9 cellular contexts compared by ENCODE assay signal in the genomic region with DNA sequence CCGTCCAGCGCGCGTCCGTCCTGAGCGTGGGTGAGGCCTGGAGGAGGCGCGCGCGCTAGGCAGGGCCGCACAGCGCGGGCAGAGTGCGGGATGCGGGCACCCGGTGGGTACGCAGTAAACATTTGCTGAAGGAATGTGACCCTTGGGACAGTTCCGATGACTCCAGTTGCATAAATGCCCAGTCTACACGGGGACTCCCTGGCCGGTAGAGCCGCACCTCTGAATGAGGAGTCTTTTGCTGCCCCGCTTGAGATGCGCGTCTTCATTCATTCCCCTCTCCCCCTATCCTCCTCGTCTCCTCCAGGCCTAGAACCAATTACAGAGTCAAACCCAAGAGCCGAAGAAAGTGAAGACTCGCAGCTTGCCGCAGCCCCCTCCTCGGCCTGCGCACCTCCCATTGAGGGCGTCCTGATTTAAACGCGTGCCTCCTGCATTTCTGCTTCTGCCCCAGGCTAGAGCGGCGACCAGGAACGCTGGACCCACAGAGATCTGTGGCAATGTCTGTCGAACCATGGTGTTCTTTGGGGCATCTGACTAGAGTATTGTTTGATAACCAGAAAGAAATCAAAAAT. TPM values are rescaled to one million over a fixed set of nuclear protein-coding genes. Genes with fewer than 3 reads are reported as not detected.
DNase-seq lines count a peak whose midpoint lies in the region; ATAC-seq, FAIRE-seq and TF ChIP-seq lines count a peak whose summit lies in the region.
"Had no signal": no experiment of that assay in that cellular context is flagged by ENCODE, and none has a peak within 500 bp of the region (broad histone marks: within the 10 kb centered on the region; RNA-seq: fewer than 3 reads in every experiment).

No MANE protein-coding gene starts in this region.

- H2BK5ac ChIP-seq in neuronal stem cell (ENCODE audit: low read length), result no peak overlapping the region

- H3K27me3 ChIP-seq in GM23248 (replicated peaks; ENCODE audit: insufficient read depth), result no peaks in the 10 kb centered on the region
- no peaks in the 10 kb centered on the region for H3K27me3 ChIP-seq in PC-3 (ENCODE audit: low read length)
- no peaks in the 10 kb centered on the region for H3K27me3 ChIP-seq in neuronal stem cell (ENCODE audit: control insufficient read depth in 3 of 3, insufficient read depth in 3 of 3, low read depth in 1 of 3, low read length in 3 of 3)

- DNase-seq in GM12892 (ENCODE audit: insufficient read length), result no peak
- DNase-seq in GM23248, result peak; percentile 27
- no peak for DNase-seq in PC-3
- DNase-seq in neuronal stem cell (ENCODE audit: low spot score), result no peak
- DNase-seq in activated effector memory CD4-positive, alpha-beta T cell treated with anti-CD3 and anti-CD28 coated beads, Interleukin-2, amount 50 U/mL, for 16 hours, result no peak
- DNase-seq in DMS 273 treated with DMSO at 0.1 percent for 48 hours (lab: John Stamatoyannopoulos, UW), result no peak
- no peak for DNase-seq in A172 (ENCODE audit: low spot score)

- no peaks in the 10 kb centered on the region for H3K9me2 ChIP-seq in GM23248 (ENCODE audit: insufficient read depth)
- no peaks in the 10 kb centered on the region for H3K9me2 ChIP-seq in PC-3 (replicated peaks; ENCODE audit: low read length)

- no peaks in the 10 kb centered on the region for H3K36me3 ChIP-seq in GM23248 (ENCODE audit: low read depth)
- H3K36me3 ChIP-seq in PC-3 (ENCODE audit: low read depth, low read length), result no peaks in the 10 kb centered on the region
- H3K36me3 ChIP-seq in neuronal stem cell (replicated peaks in 1 of 2; ENCODE audit: control insufficient read depth in 2 of 2, insufficient read depth in 2 of 2, low read length in 2 of 2), result peaks cover 14 to 29% of the 10 kb centered on the region in 2 donors

- ATAC-seq in PC-3, result peak; percentile 27
- ATAC-seq in esophagus mucosa, result peak; percentile 48

- CTCF ChIA-PET in PC-3 (lab: Charles Lee), result interaction anchor here (0.6 kb wide), 1 partner anchor 36 kb away, joined by 3 read pairs; no protein-coding TSS in a partner anchor

- H3K79me1 ChIP-seq in neuronal stem cell (ENCODE audit: low read depth, low read length), result peaks cover 4% of the 10 kb centered on the region

- H2AK5ac ChIP-seq in neuronal stem cell (ENCODE audit: low read depth, low read length), result peak overlapping the region; percentile 1

- H4K20me1 ChIP-seq in GM23248 (ENCODE audit: insufficient read depth), result no peaks in the 10 kb centered on the region
- H4K20me1 ChIP-seq in PC-3 (ENCODE audit: low read length), result no peaks in the 10 kb centered on the region

- BruUV-seq in PC-3 (replicated peaks; lab: Mats Ljungman, UMichigan), result TSS peak; percentile 72

- no peak overlapping the region for H3K4ac ChIP-seq in neuronal stem cell (ENCODE audit: low read length)

- no peak overlapping the region for H2BK120ac ChIP-seq in neuronal stem cell (ENCODE audit: low read depth, low read length)

- intact Hi-C loops in PC-3 (cut with micrococcal nuclease), result loop anchor here (2.0 to 5.0 kb wide), 2 partner anchors 51 to 109 kb away; no protein-coding TSS in a partner anchor

- H3K4me2 ChIP-seq in GM23248 (ENCODE audit: unreplicated experiment) (peak overlapping the region; percentile 84), PC-3 (ENCODE audit: low read length) (peak overlapping the region; percentile 92), neuronal stem cell (ENCODE audit: insufficient read depth, low read length, poor library complexity, severe bottlenecking) (peak overlapping the region; percentile 92)

- peak overlapping the region; percentile 85 for H3K4me3 ChIP-seq in GM23248
- peak overlapping the region; percentile 77 for H3K4me3 ChIP-seq in PC-3 (ENCODE audit: low read length)
- peak overlapping the region; percentile 86 to 93 for H3K4me3 ChIP-seq in neuronal stem cell (ENCODE audit: low read length in 2 of 2)

- H2BK15ac ChIP-seq in neuronal stem cell (ENCODE audit: low read length), result no peak overlapping the region

- WGBS in GM23248 (ENCODE audit: low coverage in 1 of 2, low lambda C conversion rate in 2 of 2, missing lambda C conversion rate in 2 of 2), 2 experiments, result 5% methylated on average over 30 to 37 of the region's 37 CpGs
- WGBS in neuronal stem cell (ENCODE audit: extremely low coverage in 2 of 2, insufficient read length in 2 of 2, insufficient replicate concordance in 1 of 2), 2 donors, result no CpG with 5 or more reads among the region's 37 CpGs

- POLR2A ChIA-PET in PC-3 (lab: Charles Lee; ENCODE audit: unreplicated experiment), result interaction anchor here (0.6 kb wide), 1 partner anchor 58 kb away, joined by 3 read pairs; a partner anchor contains a TSS

- H3K79me2 ChIP-seq in GM23248 (ENCODE audit: insufficient read depth), result peaks cover 10% of the 10 kb centered on the region
- peaks cover 18% of the 10 kb centered on the region for H3K79me2 ChIP-seq in PC-3 (ENCODE audit: low read length)

- H2AFZ ChIP-seq in GM23248, result peak overlapping the region; percentile 73
- peak overlapping the region; percentile 84 for H2AFZ ChIP-seq in PC-3 (ENCODE audit: low read length)
- peak overlapping the region; percentile 91 for H2AFZ ChIP-seq in neuronal stem cell (ENCODE audit: low read length)

- H4K8ac ChIP-seq in neuronal stem cell (ENCODE audit: low read depth, low read length), result no peak overlapping the region

- no peak overlapping the region for H3K23ac ChIP-seq in neuronal stem cell (ENCODE audit: low read depth, low read length, poor library complexity)

- no peak for TF ChIP-seq CTCF in PC-3 (conservative IDR thresholded peaks at IDR 0.05; ENCODE audit: low read depth, low read length)

- peak; percentile 69 for FAIRE-seq in GM12892 (lab: Jason Lieb, UNC)

- peak overlapping the region; percentile 96 for H3K9ac ChIP-seq in GM23248
- H3K9ac ChIP-seq in PC-3 (ENCODE audit: low read length), result peak overlapping the region; percentile 97
- H3K9ac ChIP-seq in neuronal stem cell (ENCODE audit: low read depth, low read length, poor library complexity), result peak overlapping the region; percentile 65

- no peak overlapping the region for H2BK12ac ChIP-seq in neuronal stem cell (ENCODE audit: low read length)

- H3K27ac ChIP-seq in GM23248 (peak overlapping the region; percentile 16; the same call in 1 of the 2 replicates), PC-3 (ENCODE audit: low read length) (no peak overlapping the region), neuronal stem cell (replicated peaks; ENCODE audit: low read length) (peak overlapping the region; percentile 13)

- in situ Hi-C loops in GM23248 (cut with MboI), result no loop called here

- no peak overlapping the region for H4K91ac ChIP-seq in neuronal stem cell (ENCODE audit: low read depth, low read length, poor library complexity)

- peak overlapping the region; percentile 82 for H3K18ac ChIP-seq in neuronal stem cell (ENCODE audit: low read length)

- H3K9me3 ChIP-seq in GM23248 (ENCODE audit: low read depth), result no peaks in the 10 kb centered on the region
- no peaks in the 10 kb centered on the region for H3K9me3 ChIP-seq in PC-3 (ENCODE audit: low read length)
- no peaks in the 10 kb centered on the region for H3K9me3 ChIP-seq in neuronal stem cell (replicated peaks in 1 of 2; ENCODE audit: control insufficient read depth in 2 of 2, insufficient read depth in 1 of 2, low read depth in 1 of 2, low read length in 2 of 2)

- no peak; the same call in 1 of the 2 replicates for TF ChIP-seq POLR2A in GM12892 (IDR thresholded peaks at IDR 0.05; ENCODE audit: low read depth, low read length)

- H3F3A ChIP-seq in GM23248 (ENCODE audit: insufficient read depth) (no peaks in the 10 kb centered on the region), PC-3 (ENCODE audit: low read length, unreplicated experiment) (no peaks in the 10 kb centered on the region)

- H3K4me1 ChIP-seq in GM23248 (ENCODE audit: insufficient read depth) (peaks cover 18% of the 10 kb centered on the region), PC-3 (ENCODE audit: insufficient read depth, low read length) (peaks cover 5% of the 10 kb centered on the region), neuronal stem cell (ENCODE audit: control insufficient read depth in 2 of 2, insufficient read depth in 1 of 2, low read depth in 1 of 2, low read length in 2 of 2) (peaks cover 5% of the 10 kb centered on the region in 2 donors)

- H3K14ac ChIP-seq in neuronal stem cell (ENCODE audit: low read length), result no peak overlapping the region

RNA-seq across cellular contexts. Expression of a gene that starts 0.7 kb away (rescaled TPM):
- polyA plus RNA-seq in GM12892 (2012; ENCODE audit: missing spikeins), result 65.1 TPM
- total RNA-seq in GM23248 (2014; rRNA removed; shearing (Covaris generic)), result 38.7 and 41.3 TPM in 2 replicates
- polyA plus RNA-seq in GM23248 (2016; fragmentation: Nextera tagmentation; extraction: Ambion mirVana), result 30.7 and 41.7 TPM in 2 replicates
- total RNA-seq in PC-3 (2014; rRNA removed), result 27.0 and 31.5 TPM in 2 replicates
- 31.4 TPM for total RNA-seq in esophagus mucosa
- polyA plus RNA-seq in neuronal stem cell (2013, experiment 1 of 2), result 39.2 TPM
- 37.2 TPM for polyA plus RNA-seq in neuronal stem cell (2013, experiment 2 of 2)
- total RNA-seq in A172 (2014; rRNA removed; shearing (Covaris generic)), result 27.9 and 30.7 TPM in 2 replicates

RNA-seq across cellular contexts. Expression of a gene that starts 5.2 kb away (rescaled TPM):
- 56.2 TPM for polyA plus RNA-seq in GM12892 (2012; ENCODE audit: missing spikeins)
- total RNA-seq in GM23248 (2014; rRNA removed; shearing (Covaris generic)), result 1.6 and 2.9 TPM in 2 replicates
- 1.0 and 1.3 TPM in 2 replicates for polyA plus RNA-seq in GM23248 (2016; fragmentation: Nextera tagmentation; extraction: Ambion mirVana)
- 13.1 and 17.5 TPM in 2 replicates for total RNA-seq in PC-3 (2014; rRNA removed)
- 12.1 TPM for total RNA-seq in esophagus mucosa
- polyA plus RNA-seq in neuronal stem cell (2013, experiment 1 of 2), result 25.7 TPM
- polyA plus RNA-seq in neuronal stem cell (2013, experiment 2 of 2), result 25.4 TPM
- total RNA-seq in A172 (2014; rRNA removed; shearing (Covaris generic)), result 6.4 and 13.8 TPM in 2 replicates

RNA-seq across cellular contexts. Expression of a gene that starts 17.2 kb away (rescaled TPM):
- 0.23 TPM for polyA plus RNA-seq in GM12892 (2012; ENCODE audit: missing spikeins)
- 0.38 TPM in 1 of 2 replicates, not detected in the other for total RNA-seq in GM23248 (2014; rRNA removed; shearing (Covaris generic))
- polyA plus RNA-seq in GM23248 (2016; fragmentation: Nextera tagmentation; extraction: Ambion mirVana), result 0.06 and 0.09 TPM in 2 replicates
- total RNA-seq in PC-3 (2014; rRNA removed), result 1.2 and 1.5 TPM in 2 replicates
- total RNA-seq in esophagus mucosa, result 2.3 TPM
- 1.2 TPM for polyA plus RNA-seq in neuronal stem cell (2013, experiment 1 of 2)
- 1.2 TPM for polyA plus RNA-seq in neuronal stem cell (2013, experiment 2 of 2)
- total RNA-seq in A172 (2014; rRNA removed; shearing (Covaris generic)), result 7.9 and 10.8 TPM in 2 replicates

RNA-seq across cellular contexts. Expression of a gene that starts 20.7 kb away (rescaled TPM):
- 0.87 TPM for polyA plus RNA-seq in GM12892 (2012; ENCODE audit: missing spikeins)
- not detected in 2 replicates for total RNA-seq in GM23248 (2014; rRNA removed; shearing (Covaris generic))
- 0.49 and 0.80 TPM in 2 replicates for polyA plus RNA-seq in GM23248 (2016; fragmentation: Nextera tagmentation; extraction: Ambion mirVana)
- total RNA-seq in PC-3 (2014; rRNA removed), result 1.3 TPM in 1 of 2 replicates, not detected in the other
- not detected for total RNA-seq in esophagus mucosa
- 1.7 TPM for polyA plus RNA-seq in neuronal stem cell (2013, experiment 1 of 2)
- polyA plus RNA-seq in neuronal stem cell (2013, experiment 2 of 2), result 1.6 TPM
- total RNA-seq in A172 (2014; rRNA removed; shearing (Covaris generic)), result 2.5 TPM in 1 of 2 replicates, not detected in the other
- total RNA-seq: T-helper 1 cell treated with Interleukin-12 subunit alpha and Interleukin-12 subunit beta and Interleukin-4 antibody, amounts not matched to agents 30 ng/mL and 1 ng/mL, for 36 hours had no signal

RNA-seq across cellular contexts. Expression of a gene that starts 37.7 kb away (rescaled TPM):
- polyA plus RNA-seq in GM12892 (2012; ENCODE audit: missing spikeins), result 0.47 TPM
- total RNA-seq in GM23248 (2014; rRNA removed; shearing (Covaris generic)), result not detected in 2 replicates
- polyA plus RNA-seq in GM23248 (2016; fragmentation: Nextera tagmentation; extraction: Ambion mirVana), result 0.06 TPM in 1 of 2 replicates, not detected in the other
- total RNA-seq in PC-3 (2014; rRNA removed) (0.35 TPM in 1 of 2 replicates, not detected in the other), esophagus mucosa (0.20 TPM)
- polyA plus RNA-seq in neuronal stem cell (2013, experiment 1 of 2), result 0.01 TPM
- 0.01 TPM for polyA plus RNA-seq in neuronal stem cell (2013, experiment 2 of 2)
- 0.17 TPM in 1 of 2 replicates, not detected in the other for total RNA-seq in A172 (2014; rRNA removed; shearing (Covaris generic))
